22 cellular contexts compared by ENCODE assay signal in genomic region chr21:27515676-27516075, GRCh38.
DNase-seq lines count a peak whose midpoint lies in the region; ATAC-seq, FAIRE-seq and TF ChIP-seq lines count a peak whose summit lies in the region.
"Had no signal": no experiment of that assay in that cellular context is flagged by ENCODE, and none has a peak within 500 bp of the region (broad histone marks: within the 10 kb centered on the region; RNA-seq: fewer than 3 reads in every experiment).

No MANE protein-coding gene starts in this region.

- H3K9me2 ChIP-seq in SK-N-SH (no peaks in the 10 kb centered on the region), GM23248 (ENCODE audit: insufficient read depth) (no peaks in the 10 kb centered on the region), PC-3 (replicated peaks; ENCODE audit: low read length) (no peaks in the 10 kb centered on the region)

- H3K27me3 ChIP-seq in SK-N-SH (ENCODE audit: insufficient read depth) (no peaks in the 10 kb centered on the region), GM23248 (replicated peaks; ENCODE audit: insufficient read depth) (no peaks in the 10 kb centered on the region), PC-3 (ENCODE audit: low read length) (no peaks in the 10 kb centered on the region), Peyer's patch (no peaks in the 10 kb centered on the region)

- TF ChIP-seq CTCF in SK-N-SH (IDR thresholded peaks at IDR 0.05) (no peak), PC-3 (conservative IDR thresholded peaks at IDR 0.05; ENCODE audit: low read depth, low read length) (no peak), osteocyte (IDR thresholded peaks at IDR 0.05) (no peak), Peyer's patch (IDR thresholded peaks at IDR 0.05) (no peak)

- TF ChIP-seq RAD21 in SK-N-SH (IDR thresholded peaks at IDR 0.05; ENCODE audit: low read length): no peak

- peaks cover 36% of the 10 kb centered on the region for H3K4me1 Mint-ChIP-seq in osteocyte (ENCODE audit: unreplicated experiment)
- H3K4me1 Mint-ChIP-seq: CD4-positive, alpha-beta memory T cell had no signal

- H3K27ac Mint-ChIP-seq in osteocyte (ENCODE audit: unreplicated experiment): peak overlapping the region; percentile 34
- H3K27ac Mint-ChIP-seq: CD4-positive, alpha-beta memory T cell had no signal

- peaks cover 9% of the 10 kb centered on the region for H3K36me3 Mint-ChIP-seq in osteocyte (ENCODE audit: unreplicated experiment)
- H3K36me3 Mint-ChIP-seq: CD4-positive, alpha-beta memory T cell had no signal

- TF ChIP-seq EP300 in SK-N-SH (IDR thresholded peaks at IDR 0.05; ENCODE audit: borderline replicate concordance in 1 of 2, low read depth in 1 of 2, low read length in 1 of 2): 0 out of 4 replicates have a peak, but pooled peaks of 1 of the 2 experiments have one; percentile 22

- DNase-seq in SK-N-SH (no peak), GM23248 (peak; percentile 10), PC-3 (peak; percentile 3), osteocyte (ENCODE audit: extremely low spot score, unreplicated experiment) (no peak), urothelium cell line (ENCODE audit: low spot score) (no peak), Peyer's patch (no peak)
- DNase-seq in stimulated activated CD4-positive, alpha-beta T cell treated with anti-CD3 and anti-CD28 coated beads, Interleukin-2, amount 100 ng/mL, for 48 hours: no peak
- DNase-seq: 8988T; ACHN; C1 segment of cervical spinal cord; Calu3; CD4-positive, alpha-beta memory T cell; COR-L47; DND-41; GF-D8; GOT3; H7; HCEC 1CT had no signal

- H2AFZ ChIP-seq in SK-N-SH (ENCODE audit: low read depth) (no peak overlapping the region), GM23248 (no peak overlapping the region), PC-3 (ENCODE audit: low read length) (no peak overlapping the region)

- no TSS peak for BruUV-seq in PC-3 (replicated peaks; lab: Mats Ljungman, UMichigan)

- CTCF ChIA-PET in SK-N-SH (lab: Yijun Ruan, JAX) (no interaction called here), PC-3 (lab: Charles Lee) (no interaction called here)

- H3K9me3 ChIP-seq in SK-N-SH (peaks cover 3% of the 10 kb centered on the region; the same call in 1 of the 2 replicates), GM23248 (ENCODE audit: low read depth) (no peaks in the 10 kb centered on the region), PC-3 (ENCODE audit: low read length) (peaks cover 13% of the 10 kb centered on the region; the same call in 1 of the 2 replicates), Peyer's patch (no peaks in the 10 kb centered on the region)
- H3K9me3 ChIP-seq: A549 had no signal

- H3K9ac ChIP-seq in SK-N-SH (no peak overlapping the region), GM23248 (no peak overlapping the region), PC-3 (ENCODE audit: low read length) (no peak overlapping the region)

- H3K4me2 ChIP-seq in SK-N-SH (no peak overlapping the region), GM23248 (ENCODE audit: unreplicated experiment) (no peak overlapping the region), PC-3 (ENCODE audit: low read length) (no peak overlapping the region)
- H3K4me2 ChIP-seq: A549 had no signal

- H3K79me2 ChIP-seq in SK-N-SH (ENCODE audit: insufficient read depth) (no peaks in the 10 kb centered on the region), GM23248 (ENCODE audit: insufficient read depth) (no peaks in the 10 kb centered on the region), PC-3 (ENCODE audit: low read length) (no peaks in the 10 kb centered on the region)

- peaks cover 9% of the 10 kb centered on the region for H3K9me3 Mint-ChIP-seq in osteocyte (ENCODE audit: unreplicated experiment)

- no peak for FAIRE-seq in urothelium cell line (lab: Jason Lieb, UNC)
- FAIRE-seq: A549, GM12891, GM18507 had no signal

- H3K4me3 Mint-ChIP-seq in osteocyte (ENCODE audit: unreplicated experiment): no peak overlapping the region
- H3K4me3 Mint-ChIP-seq: CD4-positive, alpha-beta memory T cell had no signal

- POLR2A ChIA-PET in SK-N-SH (lab: Yijun Ruan, JAX): no interaction called here
- POLR2A ChIA-PET in PC-3 (lab: Charles Lee; ENCODE audit: unreplicated experiment): no interaction called here

- H3K27ac ChIP-seq in SK-N-SH (ENCODE audit: low read depth in 2 of 2, low read length in 1 of 2) (no peak overlapping the region; a peak in 1 of 4 replicates), GM23248 (no peak overlapping the region), PC-3 (ENCODE audit: low read length) (no peak overlapping the region), Peyer's patch (no peak overlapping the region)
- H3K27ac ChIP-seq: A549 had no signal

- H3F3A ChIP-seq in SK-N-SH (replicated peaks; ENCODE audit: insufficient read depth) (peaks cover 20% of the 10 kb centered on the region), GM23248 (ENCODE audit: insufficient read depth) (peaks cover 15% of the 10 kb centered on the region), PC-3 (ENCODE audit: low read length, unreplicated experiment) (no peaks in the 10 kb centered on the region)

- ATAC-seq in SK-N-SH treated with all-trans-retinoic acid at 6 μM for 48 hours (no peak), PC-3 (no peak)
- ATAC-seq: A549 had no signal

- intact Hi-C loops in PC-3 (cut with micrococcal nuclease): no loop called here

- no peaks in the 10 kb centered on the region for H3K27me3 Mint-ChIP-seq in osteocyte (ENCODE audit: unreplicated experiment)
- H3K27me3 Mint-ChIP-seq: CD4-positive, alpha-beta memory T cell had no signal

- H3K4me1 ChIP-seq in SK-N-SH (ENCODE audit: control insufficient read depth in 1 of 2, insufficient read depth in 2 of 2, low read depth in 1 of 2, low read length in 1 of 2) (peaks cover 0 to 12% of the 10 kb centered on the region in 2 experiments; a peak in 3 of 4 replicates), GM23248 (ENCODE audit: insufficient read depth) (peaks cover 22% of the 10 kb centered on the region), PC-3 (ENCODE audit: insufficient read depth, low read length) (no peaks in the 10 kb centered on the region), Peyer's patch (no peaks in the 10 kb centered on the region)
- H3K4me1 ChIP-seq: A549 had no signal

- no peaks in the 10 kb centered on the region for H3K36me3 ChIP-seq in SK-N-SH (replicated peaks in 1 of 2; ENCODE audit: control insufficient read depth in 1 of 2, insufficient read depth in 2 of 2, low read length in 1 of 2)
- no peaks in the 10 kb centered on the region for H3K36me3 ChIP-seq in GM23248 (ENCODE audit: low read depth)
- H3K36me3 ChIP-seq in PC-3 (ENCODE audit: low read depth, low read length): no peaks in the 10 kb centered on the region
- H3K36me3 ChIP-seq in Peyer's patch: no peaks in the 10 kb centered on the region

- H3K4me3 ChIP-seq in SK-N-SH (ENCODE audit: low read depth in 2 of 2, low read length in 1 of 2) (no peak overlapping the region), GM23248 (no peak overlapping the region), PC-3 (ENCODE audit: low read length) (no peak overlapping the region), Peyer's patch (no peak overlapping the region)
- H3K4me3 ChIP-seq: A549 had no signal

- H4K20me1 ChIP-seq in SK-N-SH (ENCODE audit: insufficient read depth) (no peaks in the 10 kb centered on the region), GM23248 (ENCODE audit: insufficient read depth) (no peaks in the 10 kb centered on the region), PC-3 (ENCODE audit: low read length) (no peaks in the 10 kb centered on the region)

- in situ Hi-C loops in GM23248 (cut with MboI): no loop called here

- no peak for TF ChIP-seq POLR2A in Peyer's patch (IDR thresholded peaks at IDR 0.05)

TF ChIP-seq in SK-N-SH treated with all-trans-retinoic acid at 6 μM for 48 hours, 23 proteins besides CTCF, POLR2A, EP300 and RAD21:
- TF ChIP-seq OSR1 (CRISPR knock-in tag; IDR thresholded peaks at IDR 0.05) (no peak), CSRNP3 (CRISPR knock-in tag; IDR thresholded peaks at IDR 0.05) (no peak), ISL1 (CRISPR knock-in tag; IDR thresholded peaks at IDR 0.05) (peak; percentile 20; the same call in 1 of the 2 replicates), ZC3H10 (CRISPR knock-in tag; IDR thresholded peaks at IDR 0.05) (no peak), ZNF565 (CRISPR knock-in tag; conservative IDR thresholded peaks at IDR 0.05; ENCODE audit: low read depth) (no peak)

TF ChIP-seq in SK-N-SH, 30 proteins besides CTCF, POLR2A, EP300 and RAD21 (continues in another document):
- TF ChIP-seq PBX3 (IDR thresholded peaks at IDR 0.05) (no peak), SIN3A (IDR thresholded peaks at IDR 0.05; ENCODE audit: borderline replicate concordance, low read depth, low read length) (no peak), USF2 (IDR thresholded peaks at IDR 0.05; ENCODE audit: borderline replicate concordance, low read depth, low read length) (no peak), GABPA (IDR thresholded peaks at IDR 0.05; ENCODE audit: low read depth) (no peak), POLR2AphosphoS5 (IDR thresholded peaks at IDR 0.05; ENCODE audit: low read depth, low read length) (no peak), MEF2A (IDR thresholded peaks at IDR 0.05; ENCODE audit: borderline replicate concordance, low read depth) (no peak), RCOR1 (IDR thresholded peaks at IDR 0.05; ENCODE audit: low read length) (no peak)

Comparison
In these comparisons a context has a peak if more than half of its experiments do, and no peak if none do; other contexts are left out.
1. DNase-seq: peak in GM23248 (single experiment) and PC-3 (single experiment); none in SK-N-SH (single experiment), osteocyte (single experiment), urothelium cell line (single experiment), Peyer's patch (0 of 3) and stimulated activated CD4-positive, alpha-beta T cell treated with anti-CD3 and anti-CD28 coated beads, Interleukin-2, amount 100 ng/mL, for 48 hours (0 of 2).